19 cellular contexts compared by ENCODE assay signal in the genomic region with DNA sequence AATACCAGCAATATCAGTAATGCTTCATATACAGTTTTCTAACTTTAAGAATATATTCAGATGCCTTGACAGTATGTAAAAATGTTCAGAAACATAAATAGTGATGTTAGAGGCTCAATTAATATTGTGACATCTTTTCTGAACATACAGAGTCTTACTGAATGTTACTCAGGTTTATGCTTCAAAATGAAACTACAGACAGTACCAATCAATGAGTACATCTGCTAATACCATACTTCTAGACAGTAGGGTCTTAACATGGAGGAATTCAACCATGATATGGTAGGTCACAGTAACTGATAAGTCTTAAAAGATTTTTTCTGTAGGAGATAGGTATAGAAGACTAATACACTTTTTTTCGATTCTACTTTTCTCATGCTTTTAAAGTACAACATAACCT.
"Had no signal": no experiment of that assay in that cellular context is flagged by ENCODE, and none has a peak within 500 bp of the region (broad histone marks: within the 10 kb centered on the region; RNA-seq: fewer than 3 reads in every experiment).

No MANE protein-coding gene starts in this region.

- ATAC-seq: effector memory CD8-positive, alpha-beta T cell; heart left ventricle; mucosa of descending colon; naive thymus-derived CD8-positive, alpha-beta T cell; stimulated activated naive CD8-positive, alpha-beta T cell treated with anti-CD3 and anti-CD28 coated beads, Interleukin-15, Interleukin-2, amounts not matched to agents 100 U/mL and 50 U/mL, for 24 hours; upper lobe of right lung had no signal

- H3K36me3 ChIP-seq: heart left ventricle, neutrophil, ovary, right atrium auricular region, suprapubic skin, thyroid gland, upper lobe of right lung, vagina had no signal

- H3K27ac Mint-ChIP-seq: dendritic cell treated with granulocyte-macrophage colony-stimulating factor and Interleukin-4, amounts not matched to agents 40 ng/mL and 50 ng/mL, for 4 days; effector memory CD8-positive, alpha-beta T cell; naive thymus-derived CD8-positive, alpha-beta T cell had no signal

- H3K4me3 Mint-ChIP-seq: dendritic cell treated with granulocyte-macrophage colony-stimulating factor and Interleukin-4, amounts not matched to agents 40 ng/mL and 50 ng/mL, for 4 days; effector memory CD8-positive, alpha-beta T cell; naive thymus-derived CD8-positive, alpha-beta T cell had no signal

- H3K9me3 Mint-ChIP-seq: dendritic cell treated with granulocyte-macrophage colony-stimulating factor and Interleukin-4, amounts not matched to agents 40 ng/mL and 50 ng/mL, for 4 days; effector memory CD8-positive, alpha-beta T cell; naive thymus-derived CD8-positive, alpha-beta T cell had no signal

- H3K27me3 Mint-ChIP-seq: dendritic cell treated with granulocyte-macrophage colony-stimulating factor and Interleukin-4, amounts not matched to agents 40 ng/mL and 50 ng/mL, for 4 days; effector memory CD8-positive, alpha-beta T cell; naive thymus-derived CD8-positive, alpha-beta T cell had no signal

- H3K27ac ChIP-seq: heart left ventricle, neutrophil, ovary, right atrium auricular region, suprapubic skin, thyroid gland, upper lobe of right lung, vagina had no signal

- H3K9me3 ChIP-seq: heart left ventricle, mucosa of descending colon, neutrophil, ovary, right atrium auricular region, suprapubic skin, thyroid gland, upper lobe of right lung, vagina had no signal

- DNase-seq: effector memory CD8-positive, alpha-beta T cell; foreskin melanocyte; heart left ventricle; hippocampal formation; kidney glomerular epithelial cell; mucosa of descending colon; naive thymus-derived CD8-positive, alpha-beta T cell; ovary; small intestine; stimulated activated CD4-positive, alpha-beta T cell treated with anti-CD3 and anti-CD28 coated beads, Interleukin-12 subunit alpha, Interleukin-12 subunit beta, amount 100 ng/mL, for 4 hours; stimulated activated naive CD8-positive, alpha-beta T cell treated with anti-CD3 and anti-CD28 coated beads, Interleukin-15, Interleukin-2, amounts not matched to agents 100 U/mL and 50 U/mL, for 24 hours; thyroid gland; upper lobe of right lung had no signal

- H3K27me3 ChIP-seq: heart left ventricle, neutrophil, ovary, right atrium auricular region, suprapubic skin, thyroid gland, upper lobe of right lung, vagina had no signal

- FAIRE-seq: colon had no signal

- H3K4me3 ChIP-seq: heart left ventricle, mucosa of descending colon, ovary, right atrium auricular region, suprapubic skin, thyroid gland, upper lobe of right lung, vagina had no signal
